In the genomic region with DNA sequence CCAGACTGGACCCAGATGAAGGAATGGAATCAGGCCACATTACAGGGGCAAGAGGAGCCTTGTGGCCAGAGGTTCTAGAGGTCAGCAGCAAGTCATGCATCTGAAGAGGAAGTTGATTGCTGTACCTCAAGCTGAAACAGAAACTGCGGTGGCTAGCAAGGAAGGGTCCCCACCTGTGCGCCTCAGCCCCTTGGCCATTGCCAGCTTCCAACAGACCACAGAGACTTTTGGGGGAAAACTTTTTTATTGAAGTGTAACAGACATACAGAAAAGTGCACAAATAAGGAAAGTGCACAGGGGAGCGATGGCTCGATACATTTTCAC, we compare ENCODE assay signal across 1 cellular context.
A peak's percentile ranks its signal among the peaks of the same experiment; 100 is the strongest.
TF ChIP-seq lines count a peak whose summit lies in the region.

No MANE protein-coding gene starts in this region.

TF ChIP-seq in K562, 482 proteins besides CTCF, POLR2A, EP300 and RAD21 (continued from another document and continues in another):
- TF ChIP-seq, protein P1, sequence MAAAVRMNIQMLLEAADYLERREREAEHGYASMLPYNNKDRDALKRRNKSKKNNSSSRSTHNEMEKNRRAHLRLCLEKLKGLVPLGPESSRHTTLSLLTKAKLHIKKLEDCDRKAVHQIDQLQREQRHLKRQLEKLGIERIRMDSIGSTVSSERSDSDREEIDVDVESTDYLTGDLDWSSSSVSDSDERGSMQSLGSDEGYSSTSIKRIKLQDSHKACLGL (CRISPR knock-in tag; IDR thresholded peaks at IDR 0.05; ENCODE audit: borderline replicate concordance, poor library complexity, severe bottlenecking): no peak
- TF ChIP-seq ZSCAN32 (CRISPR knock-in tag; IDR thresholded peaks at IDR 0.05): no peak
- TF ChIP-seq IRF2 (CRISPR knock-in tag; IDR thresholded peaks at IDR 0.05): no peak
- no peak for TF ChIP-seq NEUROD1 (IDR thresholded peaks at IDR 0.05; ENCODE audit: borderline replicate concordance, low read depth, low read length, partially characterized antibody)
- no peak for TF ChIP-seq CBX1 (IDR thresholded peaks at IDR 0.05; ENCODE audit: low read depth)
- TF ChIP-seq CHCHD3 (CRISPR knock-in tag; IDR thresholded peaks at IDR 0.05): no peak
- peak; percentile 72 for TF ChIP-seq ZNF592 (IDR thresholded peaks at IDR 0.05)
- no peak for TF ChIP-seq FOS (IDR thresholded peaks at IDR 0.05; ENCODE audit: extremely low read depth, insufficient read length)
- TF ChIP-seq ESRRB (CRISPR knock-in tag; IDR thresholded peaks at IDR 0.05; ENCODE audit: borderline replicate concordance): no peak
- TF ChIP-seq DLX4 (CRISPR knock-in tag; IDR thresholded peaks at IDR 0.05): no peak
- TF ChIP-seq RBM15 (IDR thresholded peaks at IDR 0.05; ENCODE audit: insufficient read depth, low read length): no peak
- no peak for TF ChIP-seq SMAD1 (IDR thresholded peaks at IDR 0.05; ENCODE audit: low read depth, low read length, partially characterized antibody)
- TF ChIP-seq, protein P2, sequence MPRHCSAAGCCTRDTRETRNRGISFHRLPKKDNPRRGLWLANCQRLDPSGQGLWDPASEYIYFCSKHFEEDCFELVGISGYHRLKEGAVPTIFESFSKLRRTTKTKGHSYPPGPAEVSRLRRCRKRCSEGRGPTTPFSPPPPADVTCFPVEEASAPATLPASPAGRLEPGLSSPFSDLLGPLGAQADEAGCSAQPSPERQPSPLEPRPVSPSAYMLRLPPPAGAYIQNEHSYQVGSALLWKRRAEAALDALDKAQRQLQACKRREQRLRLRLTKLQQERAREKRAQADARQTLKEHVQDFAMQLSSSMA (CRISPR knock-in tag; IDR thresholded peaks at IDR 0.05): no peak
- TF ChIP-seq XRCC5 (IDR thresholded peaks at IDR 0.05; ENCODE audit: low read depth, low read length): no peak
- TF ChIP-seq TEAD1 (CRISPR knock-in tag; IDR thresholded peaks at IDR 0.05): 0 out of 4 replicates have a peak, but pooled peaks of 1 of the 2 experiments have one; percentile 26
- TF ChIP-seq, protein P3, sequence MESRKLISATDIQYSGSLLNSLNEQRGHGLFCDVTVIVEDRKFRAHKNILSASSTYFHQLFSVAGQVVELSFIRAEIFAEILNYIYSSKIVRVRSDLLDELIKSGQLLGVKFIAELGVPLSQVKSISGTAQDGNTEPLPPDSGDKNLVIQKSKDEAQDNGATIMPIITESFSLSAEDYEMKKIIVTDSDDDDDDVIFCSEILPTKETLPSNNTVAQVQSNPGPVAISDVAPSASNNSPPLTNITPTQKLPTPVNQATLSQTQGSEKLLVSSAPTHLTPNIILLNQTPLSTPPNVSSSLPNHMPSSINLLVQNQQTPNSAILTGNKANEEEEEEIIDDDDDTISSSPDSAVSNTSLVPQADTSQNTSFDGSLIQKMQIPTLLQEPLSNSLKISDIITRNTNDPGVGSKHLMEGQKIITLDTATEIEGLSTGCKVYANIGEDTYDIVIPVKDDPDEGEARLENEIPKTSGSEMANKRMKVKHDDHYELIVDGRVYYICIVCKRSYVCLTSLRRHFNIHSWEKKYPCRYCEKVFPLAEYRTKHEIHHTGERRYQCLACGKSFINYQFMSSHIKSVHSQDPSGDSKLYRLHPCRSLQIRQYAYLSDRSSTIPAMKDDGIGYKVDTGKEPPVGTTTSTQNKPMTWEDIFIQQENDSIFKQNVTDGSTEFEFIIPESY (CRISPR knock-in tag; IDR thresholded peaks at IDR 0.05): no peak
- TF ChIP-seq TEAD4 (IDR thresholded peaks at IDR 0.05; ENCODE audit: low read length): peak; percentile 44; the same call in 1 of the 2 replicates
- no peak for TF ChIP-seq TEAD4 (CRISPR knock-in tag; IDR thresholded peaks at IDR 0.05; ENCODE audit: borderline replicate concordance)
- TF ChIP-seq ESRRA (IDR thresholded peaks at IDR 0.05; ENCODE audit: borderline replicate concordance, low read depth): peak; percentile 24; the same call in 1 of the 2 replicates
- TF ChIP-seq CUX1 (CRISPR knock-in tag; IDR thresholded peaks at IDR 0.05): no peak
- TF ChIP-seq ZBTB7A (IDR thresholded peaks at IDR 0.05; ENCODE audit: borderline replicate concordance, control insufficient read depth, low read depth, low read length): peak; percentile 85; the same call in 1 of the 2 replicates
- no peak for TF ChIP-seq UBTF (IDR thresholded peaks at IDR 0.05; ENCODE audit: borderline replicate concordance in 1 of 2, low read depth in 2 of 2, low read length in 2 of 2)
- TF ChIP-seq MTA2 (IDR thresholded peaks at IDR 0.05; ENCODE audit: low read depth): no peak
- TF ChIP-seq NR2C2 (CRISPR knock-in tag; IDR thresholded peaks at IDR 0.05): no peak
- TF ChIP-seq NR2C2 (tag; IDR thresholded peaks at IDR 0.05): peak; percentile 65; the same call in 1 of the 2 replicates
- TF ChIP-seq ZNF561 (CRISPR knock-in tag; conservative IDR thresholded peaks at IDR 0.05): no peak
- TF ChIP-seq U2AF1 (optimal IDR thresholded peaks at IDR 0.05; ENCODE audit: low read depth, low read length): no peak
- TF ChIP-seq ZNF408 (CRISPR knock-in tag; IDR thresholded peaks at IDR 0.05; ENCODE audit: low read depth): no peak
- TF ChIP-seq NUFIP1 (IDR thresholded peaks at IDR 0.05; ENCODE audit: partially characterized antibody): no peak
- TF ChIP-seq, protein P4, sequence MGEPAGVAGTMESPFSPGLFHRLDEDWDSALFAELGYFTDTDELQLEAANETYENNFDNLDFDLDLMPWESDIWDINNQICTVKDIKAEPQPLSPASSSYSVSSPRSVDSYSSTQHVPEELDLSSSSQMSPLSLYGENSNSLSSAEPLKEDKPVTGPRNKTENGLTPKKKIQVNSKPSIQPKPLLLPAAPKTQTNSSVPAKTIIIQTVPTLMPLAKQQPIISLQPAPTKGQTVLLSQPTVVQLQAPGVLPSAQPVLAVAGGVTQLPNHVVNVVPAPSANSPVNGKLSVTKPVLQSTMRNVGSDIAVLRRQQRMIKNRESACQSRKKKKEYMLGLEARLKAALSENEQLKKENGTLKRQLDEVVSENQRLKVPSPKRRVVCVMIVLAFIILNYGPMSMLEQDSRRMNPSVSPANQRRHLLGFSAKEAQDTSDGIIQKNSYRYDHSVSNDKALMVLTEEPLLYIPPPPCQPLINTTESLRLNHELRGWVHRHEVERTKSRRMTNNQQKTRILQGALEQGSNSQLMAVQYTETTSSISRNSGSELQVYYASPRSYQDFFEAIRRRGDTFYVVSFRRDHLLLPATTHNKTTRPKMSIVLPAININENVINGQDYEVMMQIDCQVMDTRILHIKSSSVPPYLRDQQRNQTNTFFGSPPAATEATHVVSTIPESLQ (CRISPR knock-in tag; IDR thresholded peaks at IDR 0.05): no peak
- TF ChIP-seq ZNF766 (CRISPR knock-in tag; conservative IDR thresholded peaks at IDR 0.05): 0 out of 2 replicates have a peak, but pooled peaks have one; percentile 41
- TF ChIP-seq HSF4 (CRISPR knock-in tag; IDR thresholded peaks at IDR 0.05; ENCODE audit: borderline replicate concordance): no peak
- TF ChIP-seq TFAP4 (CRISPR knock-in tag; IDR thresholded peaks at IDR 0.05; ENCODE audit: borderline replicate concordance): 0 out of 2 replicates have a peak, but pooled peaks have one; percentile 31
- no peak for TF ChIP-seq MYBL2 (IDR thresholded peaks at IDR 0.05; ENCODE audit: low read depth)
- TF ChIP-seq MYBL2 (CRISPR knock-in tag; IDR thresholded peaks at IDR 0.05; ENCODE audit: borderline replicate concordance): no peak
- TF ChIP-seq TCF15 (CRISPR knock-in tag; IDR thresholded peaks at IDR 0.05): no peak
- peak; percentile 29; the same call in 1 of the 2 replicates for TF ChIP-seq MYC (IDR thresholded peaks at IDR 0.05; ENCODE audit: low read depth, low read length)
- no peak for TF ChIP-seq MYC (CRISPR knock-in tag; IDR thresholded peaks at IDR 0.05; ENCODE audit: borderline replicate concordance, low read depth)
- peak; percentile 59 for TF ChIP-seq NFE2 (IDR thresholded peaks at IDR 0.05; ENCODE audit: low read depth)
- TF ChIP-seq ZC3H4 (CRISPR knock-in tag; IDR thresholded peaks at IDR 0.05; ENCODE audit: borderline replicate concordance): no peak
- TF ChIP-seq ZNF76 (CRISPR knock-in tag; IDR thresholded peaks at IDR 0.05; ENCODE audit: borderline replicate concordance): no peak
